ENCODE assay signal across 16 cellular contexts in genomic region chr17:68709461-68709860, GRCh38.
A peak's percentile ranks its signal among the peaks of the same experiment; 100 is the strongest.
DNase-seq lines count a peak whose midpoint lies in the region; TF ChIP-seq lines count a peak whose summit lies in the region.
"Had no signal": no experiment of that assay in that cellular context is flagged by ENCODE, and none has a peak within 500 bp of the region (broad histone marks: within the 10 kb centered on the region; RNA-seq: fewer than 3 reads in every experiment).

No MANE protein-coding gene starts in this region.

- DNase-seq in breast epithelium (ENCODE audit: low spot score in 2 of 2) (no peak), mammary epithelial cell (no peak), RPMI7951 (ENCODE audit: low read depth) (peak; percentile 48), fibroblast of villous mesenchyme (ENCODE audit: low read depth) (peak; percentile 28), uterus (no peak), NCI-H2029 (lab: John Stamatoyannopoulos, UW) (no peak), NCI-H748 treated with DMSO at 0.1 percent for 48 hours (lab: John Stamatoyannopoulos, UW) (no peak), kidney tubule cell (ENCODE audit: low spot score) (no peak)
- DNase-seq: Calu3; CD8-positive, alpha-beta T cell; DND-41; HCEC 1CT had no signal

- intact Hi-C loops in breast epithelium (cut with DNase I; ENCODE audit: low total_unique reads) (no loop called here), mammary epithelial cell (cut with micrococcal nuclease) (no loop called here), uterus (cut with DNase I; ENCODE audit: low total_unique reads) (no loop called here)

- H3K27ac ChIP-seq in breast epithelium (peak overlapping the region; percentile 17 to 84), mammary epithelial cell (ENCODE audit: insufficient read depth, low read depth, low read length) (no peak overlapping the region), uterus (peak overlapping the region; percentile 72 to 76)
- H3K27ac ChIP-seq: 22Rv1; A549; BLaER1 treated with 17β-estradiol and CSF1 and Interleukin-3, amounts not matched to agents 10 nM and 100 nM had no signal

- in situ Hi-C loops in mammary epithelial cell (cut with MboI; ENCODE audit: low sequenced_read_pairs in 2 of 2), result no loop called here

- H3K4me1 ChIP-seq in breast epithelium (no peaks in the 10 kb centered on the region), mammary epithelial cell (ENCODE audit: insufficient read depth, low read length) (peaks cover 20% of the 10 kb centered on the region), uterus (peaks cover 5 to 7% of the 10 kb centered on the region in 2 donors)
- H3K4me1 ChIP-seq: A549; BLaER1 treated with 17β-estradiol and CSF1 and Interleukin-3, amounts not matched to agents 10 nM and 100 nM had no signal

- TF ChIP-seq POLR2A in breast epithelium (IDR thresholded peaks at IDR 0.05) (no peak), uterus (IDR thresholded peaks at IDR 0.05) (no peak)

- H3K4me2 ChIP-seq in mammary epithelial cell (ENCODE audit: insufficient read depth, low read depth, low read length), result no peak overlapping the region
- H3K4me2 ChIP-seq: A549; BLaER1 treated with 17β-estradiol and CSF1 and Interleukin-3, amounts not matched to agents 10 nM and 100 nM; GM23338 had no signal

- TF ChIP-seq CTCF in breast epithelium (IDR thresholded peaks at IDR 0.05), result no peak
- TF ChIP-seq CTCF in mammary epithelial cell (conservative IDR thresholded peaks at IDR 0.05 in 1 of 2, IDR thresholded peaks at IDR 0.05 in 1 of 2; ENCODE audit: extremely low read depth in 1 of 2, insufficient read depth in 1 of 2, low read depth in 1 of 2, low read length in 2 of 2), result no peak
- no peak for TF ChIP-seq CTCF in fibroblast of villous mesenchyme (IDR thresholded peaks at IDR 0.05; ENCODE audit: insufficient read depth, low read depth, low read length)
- no peak for TF ChIP-seq CTCF in uterus (IDR thresholded peaks at IDR 0.05)

- CTCF ChIA-PET in mammary epithelial cell (lab: Charles Lee; ENCODE audit: low non-redundant PET), result no interaction called here

- no peaks in the 10 kb centered on the region for H3K79me2 ChIP-seq in mammary epithelial cell (ENCODE audit: insufficient read depth, low read length)

- no peak overlapping the region for H3K9ac ChIP-seq in mammary epithelial cell (ENCODE audit: insufficient read depth, low read length)
- H3K9ac ChIP-seq: BLaER1 treated with 17β-estradiol and CSF1 and Interleukin-3, amounts not matched to agents 10 nM and 100 nM had no signal

- no peaks in the 10 kb centered on the region for H4K20me1 ChIP-seq in mammary epithelial cell (ENCODE audit: insufficient read depth, low read length)
- H4K20me1 ChIP-seq: BLaER1 treated with 17β-estradiol and CSF1 and Interleukin-3, amounts not matched to agents 10 nM and 100 nM had no signal

- BruUV-seq in mammary epithelial cell (replicated peaks; lab: Mats Ljungman, UMichigan), result no TSS peak

- dilution Hi-C loops in mammary epithelial cell (cut with HindIII; ENCODE audit: low sequenced_read_pairs), result no loop called here

- H3K9me3 ChIP-seq in breast epithelium, result no peaks in the 10 kb centered on the region
- H3K9me3 ChIP-seq in mammary epithelial cell (replicated peaks; ENCODE audit: insufficient read depth, low read length), result no peaks in the 10 kb centered on the region
- H3K9me3 ChIP-seq in uterus, result no peaks in the 10 kb centered on the region
- H3K9me3 ChIP-seq: A549; BLaER1 treated with 17β-estradiol and CSF1 and Interleukin-3, amounts not matched to agents 10 nM and 100 nM had no signal

- H3K27me3 ChIP-seq in breast epithelium (no peaks in the 10 kb centered on the region), mammary epithelial cell (ENCODE audit: insufficient read depth, low read length) (no peaks in the 10 kb centered on the region), uterus (no peaks in the 10 kb centered on the region)
- H3K27me3 ChIP-seq: BLaER1 treated with 17β-estradiol and CSF1 and Interleukin-3, amounts not matched to agents 10 nM and 100 nM had no signal

- H3K36me3 ChIP-seq in breast epithelium, result no peaks in the 10 kb centered on the region
- H3K36me3 ChIP-seq in mammary epithelial cell (ENCODE audit: insufficient read depth, low read length), result no peaks in the 10 kb centered on the region
- H3K36me3 ChIP-seq in uterus, result no peaks in the 10 kb centered on the region
- H3K36me3 ChIP-seq: BLaER1 treated with 17β-estradiol and CSF1 and Interleukin-3, amounts not matched to agents 10 nM and 100 nM had no signal

- H3K4me3 ChIP-seq in breast epithelium (no peak overlapping the region), mammary epithelial cell (replicated peaks in 1 of 3; ENCODE audit: insufficient read depth in 1 of 3, low read depth in 2 of 3, low read length in 3 of 3) (no peak overlapping the region), fibroblast of villous mesenchyme (ENCODE audit: low read depth, low read length) (no peak overlapping the region), uterus (no peak overlapping the region)
- H3K4me3 ChIP-seq: A549; BLaER1 treated with 17β-estradiol and CSF1 and Interleukin-3, amounts not matched to agents 10 nM and 100 nM; GM23338 had no signal

- WGBS in mammary epithelial cell (ENCODE audit: low coverage, missing lambda C conversion rate), result 83% methylated on average over 6 of the region's 6 CpGs

- H2AFZ ChIP-seq in mammary epithelial cell (ENCODE audit: low read depth, low read length), result no peak overlapping the region
- H2AFZ ChIP-seq: GM23338 had no signal

Comparison
In these comparisons a context has a peak if more than half of its experiments do, and no peak if none do; other contexts are left out.
1. DNase-seq: peak in RPMI7951 (single experiment) and fibroblast of villous mesenchyme (single experiment); none in breast epithelium (0 of 2), mammary epithelial cell (single experiment), uterus (0 of 2), NCI-H2029 (single experiment), NCI-H748 treated with DMSO at 0.1 percent for 48 hours (single experiment) and kidney tubule cell (single experiment).